In genomic region chr5:34526682-34527305, GRCh38 we compare ENCODE assay signal across 18 cellular contexts.
"Had no signal": no experiment of that assay in that cellular context is flagged by ENCODE, and none has a peak within 500 bp of the region (broad histone marks: within the 10 kb centered on the region; RNA-seq: fewer than 3 reads in every experiment).

No MANE protein-coding gene starts in this region.

- H3K4me3 Mint-ChIP-seq: immature natural killer cell; nephron; stimulated activated naive CD8-positive, alpha-beta T cell treated with anti-CD3 and anti-CD28 coated beads, Interleukin-15, amount 100 ng/mL, for 72 hours; T-helper 2 cell treated with Interferon-gamma antibody and Interleukin-4, amounts not matched to agents 5 μg/mL and 100 μg/mL, for 36 hours had no signal

- H3K9me3 ChIP-seq: psoas muscle, testis had no signal

- ATAC-seq: activated naive CD4-positive, alpha-beta T cell treated with anti-CD3 and anti-CD28 coated beads, Interleukin-2, amount 50 U/mL, for 72 hours; foreskin keratinocyte; left cardiac atrium; psoas muscle; stimulated activated naive CD8-positive, alpha-beta T cell treated with anti-CD3 and anti-CD28 coated beads, Interleukin-15, amount 100 ng/mL, for 72 hours had no signal

- H3K27ac Mint-ChIP-seq: immature natural killer cell; nephron; stimulated activated naive CD8-positive, alpha-beta T cell treated with anti-CD3 and anti-CD28 coated beads, Interleukin-15, amount 100 ng/mL, for 72 hours; T-helper 2 cell treated with Interferon-gamma antibody and Interleukin-4, amounts not matched to agents 5 μg/mL and 100 μg/mL, for 36 hours had no signal

- H3K9me3 Mint-ChIP-seq: activated naive CD4-positive, alpha-beta T cell treated with anti-CD3 and anti-CD28 coated beads, Interleukin-2, amount 50 U/mL, for 72 hours; immature natural killer cell; nephron; stimulated activated naive CD8-positive, alpha-beta T cell treated with anti-CD3 and anti-CD28 coated beads, Interleukin-15, amount 100 ng/mL, for 72 hours; T-helper 2 cell treated with Interferon-gamma antibody and Interleukin-4, amounts not matched to agents 5 μg/mL and 100 μg/mL, for 36 hours had no signal

- H3K27ac ChIP-seq: foreskin keratinocyte, psoas muscle, testis had no signal

- H3K27me3 ChIP-seq: foreskin keratinocyte, testis had no signal

- DNase-seq: activated CD4-positive, alpha-beta T cell treated with anti-CD3 and anti-CD28 coated beads, Interleukin-2, amount 50 U/mL, for 4 hours; activated CD4-positive, CD25-positive, alpha-beta regulatory T cell treated with anti-CD3 and anti-CD28 coated beads, Interleukin-2, amount 50 U/mL, for 72 hours; activated effector memory CD4-positive, alpha-beta T cell treated with anti-CD3 and anti-CD28 coated beads, Interleukin-2, amount 50 U/mL, for 16 hours; activated T-cell treated with anti-CD3 and anti-CD28 coated beads, Interleukin-2, amount 50 U/mL, for 1 hour; anterior cingulate cortex; foreskin keratinocyte; immature natural killer cell; left cardiac atrium; psoas muscle; stimulated activated CD4-positive, alpha-beta T cell treated with anti-CD3 and anti-CD28 coated beads, Interleukin-4, amount 100 ng/mL, for 24 hours; stimulated activated naive CD8-positive, alpha-beta T cell treated with anti-CD3 and anti-CD28 coated beads, Interleukin-15, amount 100 ng/mL, for 72 hours; testis had no signal

- H3K4me1 ChIP-seq: psoas muscle had no signal

- FAIRE-seq: bronchial epithelial cell, endometrium had no signal

- H3K36me3 Mint-ChIP-seq: activated naive CD4-positive, alpha-beta T cell treated with anti-CD3 and anti-CD28 coated beads, Interleukin-2, amount 50 U/mL, for 72 hours; immature natural killer cell had no signal

- H3K27me3 Mint-ChIP-seq: stimulated activated naive CD8-positive, alpha-beta T cell treated with anti-CD3 and anti-CD28 coated beads, Interleukin-15, amount 100 ng/mL, for 72 hours had no signal

- H3K4me3 ChIP-seq: lung, psoas muscle, testis had no signal
